In the genomic region with DNA sequence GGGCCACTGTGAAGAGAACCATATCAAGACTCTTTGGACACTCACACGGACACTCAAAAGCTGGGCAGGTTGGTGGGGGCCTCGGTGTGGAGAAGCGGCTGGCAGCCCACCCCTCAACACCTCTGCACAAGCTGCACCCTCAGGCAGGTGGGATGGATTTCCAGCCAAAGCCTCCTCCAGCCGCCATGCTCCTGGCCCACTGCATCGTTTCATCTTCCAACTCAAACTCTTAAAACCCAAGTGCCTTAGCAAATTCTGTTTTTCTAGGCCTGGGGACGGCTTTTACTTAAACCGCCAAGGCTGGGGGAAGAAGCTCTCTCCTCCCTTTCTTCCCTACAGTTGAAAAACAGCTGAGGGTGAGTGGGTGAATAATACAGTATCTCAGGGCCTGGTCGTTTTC, we compare ENCODE assay signal across 17 cellular contexts. TPM values are rescaled to one million over a fixed set of nuclear protein-coding genes. Genes with fewer than 3 reads are reported as not detected.
DNase-seq lines count a peak whose midpoint lies in the region; ATAC-seq and TF ChIP-seq lines count a peak whose summit lies in the region.
"Had no signal": no experiment of that assay in that cellular context is flagged by ENCODE, and none has a peak within 500 bp of the region (broad histone marks: within the 10 kb centered on the region; RNA-seq: fewer than 3 reads in every experiment).

No MANE protein-coding gene starts in this region.

- H3K36me3 ChIP-seq in KOPT-K1 (ENCODE audit: insufficient read depth, low read length) (no peaks in the 10 kb centered on the region), spleen (peaks cover 0 to 72% (median 6%) of the 10 kb centered on the region in 6 donors)
- H3K36me3 ChIP-seq: adrenal gland, neural progenitor cell had no signal

- H3K9me3 ChIP-seq in CD4-positive, alpha-beta T cell (ENCODE audit: control insufficient read depth, low read length) = no peaks in the 10 kb centered on the region
- H3K9me3 ChIP-seq in KOPT-K1 (ENCODE audit: insufficient read depth, low read length, poor library complexity, severe bottlenecking) = no peaks in the 10 kb centered on the region
- no peaks in the 10 kb centered on the region for H3K9me3 ChIP-seq in spleen
- H3K9me3 ChIP-seq: adrenal gland had no signal

- ATAC-seq in CD4-positive, alpha-beta T cell (ENCODE audit: poor library complexity) = no peak
- no peak for ATAC-seq in effector memory CD8-positive, alpha-beta T cell (replicated peaks)
- ATAC-seq: activated CD8-positive, alpha-beta T cell treated with anti-CD3 and anti-CD28 coated beads, Interleukin-2, amount 10 ng/mL, durations not matched to agents 7 days and 5 days; Panc1 had no signal

- peaks cover 83% of the 10 kb centered on the region for H3K4me1 Mint-ChIP-seq in CD4-positive, alpha-beta T cell (ENCODE audit: low read depth)
- peaks cover 30 to 33% of the 10 kb centered on the region in 2 donors for H3K4me1 Mint-ChIP-seq in effector memory CD8-positive, alpha-beta T cell (ENCODE audit: low read depth in 2 of 2)

- 76 to 82% (median 79%) methylated on average over 8 of the region's 8 CpGs for WGBS in spleen, 5 donors

- no peaks in the 10 kb centered on the region for H3K27me3 Mint-ChIP-seq in CD4-positive, alpha-beta T cell
- H3K27me3 Mint-ChIP-seq in effector memory CD8-positive, alpha-beta T cell = no peaks in the 10 kb centered on the region

- no peaks in the 10 kb centered on the region for H3K9me3 Mint-ChIP-seq in CD4-positive, alpha-beta T cell
- no peaks in the 10 kb centered on the region for H3K9me3 Mint-ChIP-seq in effector memory CD8-positive, alpha-beta T cell
- H3K9me3 Mint-ChIP-seq: activated T-helper 2 cell treated with anti-CD3 and anti-CD28 coated beads, Interferon-gamma antibody, Interleukin-2, Interleukin-4, amounts not matched to agents 10 μg/mL and 5 μg/mL and 100 μg/mL, durations not matched to agents 14 hours and 24 hours and 36 hours; neural progenitor cell had no signal

- peak overlapping the region; percentile 49 for H3K4me3 Mint-ChIP-seq in CD4-positive, alpha-beta T cell
- H3K4me3 Mint-ChIP-seq in effector memory CD8-positive, alpha-beta T cell = peak overlapping the region in 1 of 2 donors; percentile 28
- H3K4me3 Mint-ChIP-seq: activated CD8-positive, alpha-beta T cell treated with anti-CD3 and anti-CD28 coated beads, Interleukin-2, amount 10 ng/mL, durations not matched to agents 7 days and 5 days; neural progenitor cell had no signal

- TF ChIP-seq POLR2A in spleen (IDR thresholded peaks at IDR 0.05) = no peak

- H3K27ac ChIP-seq in CD4-positive, alpha-beta T cell (ENCODE audit: low read depth, low read length) = peak overlapping the region; percentile 49
- H3K27ac ChIP-seq in KOPT-K1 (ENCODE audit: low read depth, low read length, poor library complexity, severe bottlenecking) = peak overlapping the region; percentile 73
- H3K27ac ChIP-seq in spleen = peak overlapping the region in 5 of 8 donors; percentile 14 to 84 (median 67)
- H3K27ac ChIP-seq: neural progenitor cell had no signal

- peak overlapping the region; percentile 93 for H3K27ac Mint-ChIP-seq in CD4-positive, alpha-beta T cell
- H3K27ac Mint-ChIP-seq in effector memory CD8-positive, alpha-beta T cell = peak overlapping the region; percentile 65 to 88
- H3K27ac Mint-ChIP-seq: activated CD8-positive, alpha-beta T cell treated with anti-CD3 and anti-CD28 coated beads, Interleukin-2, amount 10 ng/mL, durations not matched to agents 7 days and 5 days had no signal

- no peak for DNase-seq in CD4-positive, alpha-beta T cell
- no peak for DNase-seq in effector memory CD8-positive, alpha-beta T cell
- DNase-seq in spleen = peak; percentile 64
- DNase-seq in activated CD4-positive, CD25-positive, alpha-beta regulatory T cell treated with anti-CD3 and anti-CD28 coated beads, Interleukin-2, amount 50 U/mL, for 72 hours = no peak
- DNase-seq in dedifferentiated amniotic fluid mesenchymal stem cell (ENCODE audit: extremely low spot score) = no peak
- no peak for DNase-seq in AML-193 (lab: John Stamatoyannopoulos, UW)
- DNase-seq: activated CD8-positive, alpha-beta T cell treated with anti-CD3 and anti-CD28 coated beads, Interleukin-2, amount 10 ng/mL, durations not matched to agents 7 days and 5 days; adrenal gland; cerebellar nuclear complex; islet precursor cell; KG1; mesendoderm; NCI-H1436 had no signal

- POLR2A ChIA-PET in CD4-positive, alpha-beta T cell (lab: Charles Lee) = interaction anchor here (1.1 to 4.0 kb wide), 14 partner anchors 14 to 245 kb away, joined by 3 to 66 read pairs (median 8); a partner anchor contains a TSS

- TF ChIP-seq CTCF in CD4-positive, alpha-beta T cell (IDR thresholded peaks at IDR 0.05) = no peak
- TF ChIP-seq CTCF in spleen (IDR thresholded peaks at IDR 0.05 in 8 of 11, conservative IDR thresholded peaks at IDR 0.05 in 3 of 11) = no peak

- peaks cover 5 to 61% (median 25%) of the 10 kb centered on the region in 6 donors for H3K4me1 ChIP-seq in spleen

- no peaks in the 10 kb centered on the region for H3K27me3 ChIP-seq in CD4-positive, alpha-beta T cell (ENCODE audit: control insufficient read depth, insufficient read depth, low read length)
- H3K27me3 ChIP-seq in spleen (replicated peaks in 1 of 7) = no peaks in the 10 kb centered on the region
- H3K27me3 ChIP-seq: adrenal gland, neural progenitor cell had no signal

- intact Hi-C loops in CD4-positive, alpha-beta T cell (cut with DNase I, micrococcal nuclease) = loop anchor here in 1 of 2 experiments (5.0 kb wide), 1 partner anchor 123 kb away; no protein-coding TSS in a partner anchor
- intact Hi-C loops in spleen (cut with DNase I; ENCODE audit: low total_unique reads) = no loop called here

- CTCF ChIA-PET in CD4-positive, alpha-beta T cell (lab: Charles Lee) = interaction anchor here (1.4 to 3.4 kb wide), 2 partner anchors 14 to 62 kb away, joined by 4 to 21 read pairs; no protein-coding TSS in a partner anchor

- no peak overlapping the region for H3K4me3 ChIP-seq in spleen
- H3K4me3 ChIP-seq: adrenal gland, neural progenitor cell had no signal

- H3K36me3 Mint-ChIP-seq in CD4-positive, alpha-beta T cell (ENCODE audit: low read depth) = peaks cover 22% of the 10 kb centered on the region
- H3K36me3 Mint-ChIP-seq in effector memory CD8-positive, alpha-beta T cell (ENCODE audit: insufficient read depth) = peaks cover 4% of the 10 kb centered on the region
- H3K36me3 Mint-ChIP-seq: neural progenitor cell had no signal

RNA-seq across cellular contexts. Expression of a gene that starts 36.4 kb away (rescaled TPM):
- total RNA-seq in CD4-positive, alpha-beta T cell = not detected
- 10 to 100 TPM in 2 of 7 donors, 1 to 10 TPM in 5; 2.4 to 14.0 (median 8.3) TPM for total RNA-seq in spleen
- 10 to 100 TPM in 2 of 3 donors, 1 to 10 TPM in 1; 4.9 to 12.8 (median 12.0) TPM for polyA plus RNA-seq in spleen
- total RNA-seq: activated CD8-positive, alpha-beta T cell treated with anti-CD3 and anti-CD28 coated beads, Interleukin-2, amount 10 ng/mL, durations not matched to agents 7 days and 5 days; activated T-helper 2 cell treated with anti-CD3 and anti-CD28 coated beads, Interferon-gamma antibody, Interleukin-2, Interleukin-4, amounts not matched to agents 10 μg/mL and 5 μg/mL and 100 μg/mL, durations not matched to agents 14 hours and 24 hours and 36 hours had no signal

RNA-seq across cellular contexts. Expression of a gene that starts 36.6 kb away (rescaled TPM):
- total RNA-seq in CD4-positive, alpha-beta T cell = not detected
- 10 to 100 TPM; 25.0 to 54.7 (median 35.7) TPM for total RNA-seq in spleen
- polyA plus RNA-seq in spleen = 10 to 100 TPM in 2 of 3 donors, 1 to 10 TPM in 1; 8.2 to 20.5 (median 14.0) TPM
- total RNA-seq: activated CD8-positive, alpha-beta T cell treated with anti-CD3 and anti-CD28 coated beads, Interleukin-2, amount 10 ng/mL, durations not matched to agents 7 days and 5 days had no signal

Comparison
In these comparisons a context has a peak if more than half of its experiments do, and no peak if none do; other contexts are left out.
1. RNA of a gene that starts 36.6 kb away (total RNA-seq): 25.0 to 54.7 TPM in spleen; not detected in CD4-positive, alpha-beta T cell; every median in the first group is over 10 times any median in the second.
2. Peak in every context shown above with its lines, with median percentiles within 50 percentile points of each other: H3K27ac ChIP-seq.